Comparison of ENCODE assay signal across 8 cellular contexts in genomic region chr2:173075056-173075780, GRCh38. TPM values are rescaled to one million over a fixed set of nuclear protein-coding genes. Genes with fewer than 3 reads are reported as not detected.
DNase-seq lines count a peak whose midpoint lies in the region; ATAC-seq and TF ChIP-seq lines count a peak whose summit lies in the region.

No MANE protein-coding gene starts in this region.

- H3K9ac ChIP-seq in iPS-18a (ENCODE audit: low read length) (peak overlapping the region; percentile 86), stomach smooth muscle (ENCODE audit: low read length in 2 of 2) (peak overlapping the region; percentile 86 to 98)

- H3K27me3 Mint-ChIP-seq in activated naive CD4-positive, alpha-beta T cell treated with anti-CD3 and anti-CD28 coated beads, Interleukin-2, amount 50 U/mL, for 24 hours: peaks cover 41% of the 10 kb centered on the region

- H3K4me1 ChIP-seq in iPS-18a (ENCODE audit: control insufficient read depth, low read depth, low read length) (peaks cover 6% of the 10 kb centered on the region), stomach smooth muscle (ENCODE audit: control insufficient read depth, insufficient read depth, low read length) (peaks cover 7% of the 10 kb centered on the region)

- peak overlapping the region; percentile 75 for H3K4me3 Mint-ChIP-seq in activated naive CD4-positive, alpha-beta T cell treated with anti-CD3 and anti-CD28 coated beads, Interleukin-2, amount 50 U/mL, for 24 hours

- ATAC-seq in activated naive CD4-positive, alpha-beta T cell treated with anti-CD3 and anti-CD28 coated beads, Interleukin-2, amount 50 U/mL, for 72 hours: no peak
- no peak for ATAC-seq in HG03097 (IDR thresholded peaks at IDR 0.05; ENCODE audit: low FRiP score, unreplicated experiment)
- no peak for ATAC-seq in HG02798 (IDR thresholded peaks at IDR 0.05; ENCODE audit: poor library complexity, unreplicated experiment)

- H3K36me3 ChIP-seq in iPS-18a (ENCODE audit: control insufficient read depth, low read depth, low read length) (no peaks in the 10 kb centered on the region), stomach smooth muscle (ENCODE audit: control insufficient read depth in 2 of 2, insufficient read depth in 2 of 2, low read length in 2 of 2) (no peaks in the 10 kb centered on the region)

- H3K4me1 Mint-ChIP-seq in activated naive CD4-positive, alpha-beta T cell treated with anti-CD3 and anti-CD28 coated beads, Interleukin-2, amount 50 U/mL, for 24 hours: peaks cover 14% of the 10 kb centered on the region

- H3K27ac Mint-ChIP-seq in activated naive CD4-positive, alpha-beta T cell treated with anti-CD3 and anti-CD28 coated beads, Interleukin-2, amount 50 U/mL, for 24 hours: no peak overlapping the region
- H3K27ac Mint-ChIP-seq in activated naive CD4-positive, alpha-beta T cell treated with anti-CD3 and anti-CD28 coated beads, Interleukin-2, amount 50 U/mL, for 72 hours: peak overlapping the region in 1 of 2 donors; percentile 7

- H3K27me3 ChIP-seq in iPS-18a (ENCODE audit: control insufficient read depth, insufficient read depth, low read length) (no peaks in the 10 kb centered on the region), stomach smooth muscle (ENCODE audit: control insufficient read depth in 1 of 2, insufficient read depth in 2 of 2, low read length in 2 of 2) (no peaks in the 10 kb centered on the region)

- no peak for TF ChIP-seq CTCF in WI38 (IDR thresholded peaks at IDR 0.05; ENCODE audit: low read depth, low read length)

- peak overlapping the region; percentile 80 for H3K4me3 ChIP-seq in WI38 (ENCODE audit: low read depth, low read length)
- H3K4me3 ChIP-seq in iPS-18a (ENCODE audit: low read length): peak overlapping the region; percentile 91
- peak overlapping the region; percentile 84 to 89 for H3K4me3 ChIP-seq in stomach smooth muscle (ENCODE audit: low read length in 2 of 2)

- H3K36me3 Mint-ChIP-seq in activated naive CD4-positive, alpha-beta T cell treated with anti-CD3 and anti-CD28 coated beads, Interleukin-2, amount 50 U/mL, for 24 hours: peaks cover 2% of the 10 kb centered on the region
- peaks cover 9 to 12% of the 10 kb centered on the region in 2 donors for H3K36me3 Mint-ChIP-seq in activated naive CD4-positive, alpha-beta T cell treated with anti-CD3 and anti-CD28 coated beads, Interleukin-2, amount 50 U/mL, for 72 hours

- no peaks in the 10 kb centered on the region for H3K9me3 ChIP-seq in iPS-18a (ENCODE audit: control insufficient read depth, low read depth, low read length)
- H3K9me3 ChIP-seq in stomach smooth muscle (ENCODE audit: control insufficient read depth in 2 of 2, low read length in 2 of 2): no peaks in the 10 kb centered on the region

- H3K27ac ChIP-seq in iPS-18a (ENCODE audit: low read length): no peak overlapping the region
- H3K27ac ChIP-seq in stomach smooth muscle (ENCODE audit: low read length): peak overlapping the region; percentile 88

- no peaks in the 10 kb centered on the region for H3K9me3 Mint-ChIP-seq in activated naive CD4-positive, alpha-beta T cell treated with anti-CD3 and anti-CD28 coated beads, Interleukin-2, amount 50 U/mL, for 24 hours
- no peaks in the 10 kb centered on the region for H3K9me3 Mint-ChIP-seq in activated naive CD4-positive, alpha-beta T cell treated with anti-CD3 and anti-CD28 coated beads, Interleukin-2, amount 50 U/mL, for 72 hours

- DNase-seq in activated naive CD4-positive, alpha-beta T cell treated with anti-CD3 and anti-CD28 coated beads, Interleukin-2, amount 50 U/mL, for 72 hours (ENCODE audit: low spot score in 2 of 2): no peak
- DNase-seq in NCI-H128 (lab: John Stamatoyannopoulos, UW; ENCODE audit: unreplicated experiment): no peak

RNA-seq across cellular contexts. Expression of gene MAP3K20, which starts 0.4 kb away (rescaled TPM):
- 10 to 100 TPM in 1 of 2 donors, 1 to 10 TPM in 1; 4.3 to 12.0 TPM for total RNA-seq in activated naive CD4-positive, alpha-beta T cell treated with anti-CD3 and anti-CD28 coated beads, Interleukin-2, amount 50 U/mL, for 72 hours
